8 cellular contexts compared by ENCODE assay signal in genomic region chr14:94180655-94181271, GRCh38. TPM values are rescaled to one million over a fixed set of nuclear protein-coding genes. Genes with fewer than 3 reads are reported as not detected.
DNase-seq lines count a peak whose midpoint lies in the region; ATAC-seq, FAIRE-seq and TF ChIP-seq lines count a peak whose summit lies in the region.

No MANE protein-coding gene starts in this region.

- H3K4me2 ChIP-seq in keratinocyte (ENCODE audit: control insufficient read depth, extremely low read depth, insufficient read depth, low read depth, low read length) = peak overlapping the region; percentile 68

- POLR2A ChIA-PET in MCF 10A (lab: Yijun Ruan, JAX) = interaction anchor here (0.6 to 1.0 kb wide), 5 partner anchors 16 to 292 kb away, joined by 3 read pairs; partner anchors contain the start of gene IFI27L2

- intact Hi-C loops in MCF 10A (cut with micrococcal nuclease) = loop anchor here (1.0 to 10.0 kb wide), 5 partner anchors 44 to 307 kb away; no protein-coding TSS in a partner anchor
- intact Hi-C loops in tibial artery (cut with DNase I; ENCODE audit: low total_unique reads) = loop anchor here (5.0 kb wide), 1 partner anchor 143 kb away; no protein-coding TSS in a partner anchor

- H3K4me1 ChIP-seq in keratinocyte (ENCODE audit: control insufficient read depth, extremely low read depth, insufficient read depth, low read length) (peaks cover 20% of the 10 kb centered on the region), tibial artery (no peaks in the 10 kb centered on the region)

- H3K27me3 Mint-ChIP-seq in MCF 10A (ENCODE audit: insufficient read depth, unreplicated experiment) = no peaks in the 10 kb centered on the region

- H3K9me1 ChIP-seq in keratinocyte (ENCODE audit: control insufficient read depth, extremely low read depth, insufficient read depth, low read length) = no peaks in the 10 kb centered on the region

- peaks cover 18% of the 10 kb centered on the region for H3K79me2 ChIP-seq in keratinocyte (ENCODE audit: control insufficient read depth, insufficient read depth, low read length)

- peak; percentile 34 for TF ChIP-seq CTCF in MCF 10A (IDR thresholded peaks at IDR 0.05; ENCODE audit: unreplicated experiment)
- TF ChIP-seq CTCF in keratinocyte (optimal IDR thresholded peaks at IDR 0.05 in 1 of 3, IDR thresholded peaks at IDR 0.05 in 1 of 3, conservative IDR thresholded peaks at IDR 0.05 in 1 of 3; ENCODE audit: extremely low read depth in 1 of 3, insufficient read depth in 2 of 3, low read length in 3 of 3) = peak in 2 of 3 experiments; percentile 50 to 51
- peak; percentile 50 to 51 for TF ChIP-seq CTCF in tibial artery (IDR thresholded peaks at IDR 0.05)

- ATAC-seq in GM18498 (IDR thresholded peaks at IDR 0.05; ENCODE audit: unreplicated experiment) = peak; percentile 75
- peak; percentile 83 for ATAC-seq in HG03354 (IDR thresholded peaks at IDR 0.05; ENCODE audit: poor library complexity, severe bottlenecking, unreplicated experiment)

- peak overlapping the region; percentile 2 for H3K27ac Mint-ChIP-seq in MCF 10A (ENCODE audit: low read depth, unreplicated experiment)

- H3K9me3 ChIP-seq in keratinocyte (ENCODE audit: control insufficient read depth, low read depth, low read length) (no peaks in the 10 kb centered on the region), tibial artery (no peaks in the 10 kb centered on the region)

- no peaks in the 10 kb centered on the region for H3K9me3 Mint-ChIP-seq in MCF 10A (ENCODE audit: unreplicated experiment)

- peak overlapping the region; percentile 2 for H3K9ac ChIP-seq in keratinocyte (ENCODE audit: control insufficient read depth, extremely low read depth, insufficient read depth, low read length)

- CTCF ChIA-PET in MCF 10A (lab: Yijun Ruan, JAX) = interaction anchor here (0.6 to 4.1 kb wide), 42 partner anchors 9 to 1501 kb away, joined by 3 to 37 read pairs (median 3); partner anchors contain the start of genes SERPINA1 and SERPINA3

- H3K27ac ChIP-seq in keratinocyte (ENCODE audit: control insufficient read depth, insufficient read depth, low read length) (no peak overlapping the region), tibial artery (no peak overlapping the region)

- no TSS peak for BruUV-seq in MCF 10A (replicated peaks; lab: Mats Ljungman, UMichigan)

- peak overlapping the region; percentile 35 for H3K4me3 Mint-ChIP-seq in MCF 10A (ENCODE audit: unreplicated experiment)

- H3K4me1 Mint-ChIP-seq in MCF 10A (ENCODE audit: insufficient read depth, unreplicated experiment) = peaks cover 18% of the 10 kb centered on the region

- H3K27me3 ChIP-seq in keratinocyte (ENCODE audit: control insufficient read depth, extremely low read depth, insufficient read depth, low read length) (no peaks in the 10 kb centered on the region), tibial artery (peaks cover 2 to 39% of the 10 kb centered on the region in 2 donors)

- peak overlapping the region; percentile 60 for H2AFZ ChIP-seq in keratinocyte (ENCODE audit: control insufficient read depth, low read length)

- no peaks in the 10 kb centered on the region for H3K36me3 Mint-ChIP-seq in MCF 10A (ENCODE audit: insufficient read depth, unreplicated experiment)

- peak overlapping the region in 1 of 3 experiments; percentile 41 for H3K4me3 ChIP-seq in keratinocyte (ENCODE audit: control insufficient read depth in 2 of 3, extremely low read depth in 1 of 3, insufficient read depth in 2 of 3, low read depth in 1 of 3, low read length in 3 of 3)
- no peak overlapping the region for H3K4me3 ChIP-seq in tibial artery

- dilution Hi-C loops in keratinocyte (cut with MboI; ENCODE audit: extremely low pct_ligation_motif_present, low sequenced_read_pairs) = no loop called here

- peak; percentile 52 for FAIRE-seq in keratinocyte (lab: Jason Lieb, UNC)

- peaks cover 4% of the 10 kb centered on the region for H4K20me1 ChIP-seq in keratinocyte (ENCODE audit: control insufficient read depth, extremely low read depth, insufficient read depth, low read length)

- peak; percentile 80 for DNase-seq in CD1c-positive myeloid dendritic cell (ENCODE audit: extremely low spot score)
- peak; percentile 77 for DNase-seq in NOMO-1 treated with DMSO at 0.1 percent for 48 hours (lab: John Stamatoyannopoulos, UW; ENCODE audit: unreplicated experiment)
- DNase-seq in MCF 10A (ENCODE audit: unreplicated experiment) = peak; percentile 55
- DNase-seq in keratinocyte (ENCODE audit: low read depth, low spot score) = no peak
- no peak for DNase-seq in tibial artery
- no peak for DNase-seq in NCI-H187 (lab: John Stamatoyannopoulos, UW)

- H3K36me3 ChIP-seq in keratinocyte (ENCODE audit: control insufficient read depth in 2 of 2, extremely low read depth in 1 of 2, insufficient read depth in 2 of 2, low read length in 2 of 2) (no peaks in the 10 kb centered on the region), tibial artery (no peaks in the 10 kb centered on the region)

RNA-seq across cellular contexts. Expression of gene PPP4R4, which starts 6.6 kb away (rescaled TPM):
- total RNA-seq in MCF 10A (2022) = 0.66 and 0.91 TPM in 2 replicates
- polyA plus RNA-seq in keratinocyte = 8.1 to 9.0 TPM (median 8.9 TPM) in 3 replicates
- 3.3 TPM for polyA plus RNA-seq in keratinocyte (2011; ENCODE audit: low read depth)
- polyA plus RNA-seq in keratinocyte (2011; cell fraction: cytosol; rRNA removed) = 5.8 and 7.2 TPM in 2 replicates
- 8.4 and 10.8 TPM in 2 replicates for polyA plus RNA-seq in keratinocyte (2011; cell fraction: nucleus; rRNA removed)
- polyA plus RNA-seq in keratinocyte (2012; ENCODE audit: low replicate concordance) = 4.3 and 5.0 TPM in 2 replicates
- 11.9 to 22.0 TPM (median 16.6 TPM) in 3 replicates for polyA minus RNA-seq in keratinocyte
- 3.1 TPM for polyA minus RNA-seq in keratinocyte (2011; cell fraction: cytosol; rRNA and poly(A)+ RNA removed)
- 18.1 and 22.1 TPM in 2 replicates for polyA minus RNA-seq in keratinocyte (2011; cell fraction: nucleus; rRNA and poly(A)+ RNA removed)

RNA-seq across cellular contexts. Expression of gene IFI27L2, which starts 51.4 kb away (rescaled TPM):
- total RNA-seq in MCF 10A (2022) = 44.3 and 59.3 TPM in 2 replicates
- polyA plus RNA-seq in keratinocyte = 67.5 to 179 TPM (median 82.2 TPM) in 3 replicates
- 13.2 TPM for polyA plus RNA-seq in keratinocyte (2011; ENCODE audit: low read depth)
- polyA plus RNA-seq in keratinocyte (2011; cell fraction: cytosol; rRNA removed) = 69.1 and 147 TPM in 2 replicates
- 49.5 and 57.5 TPM in 2 replicates for polyA plus RNA-seq in keratinocyte (2011; cell fraction: nucleus; rRNA removed)
- 92.1 and 193 TPM in 2 replicates for polyA plus RNA-seq in keratinocyte (2012; ENCODE audit: low replicate concordance)
- polyA minus RNA-seq in keratinocyte = 32.7 to 59.4 TPM (median 35.4 TPM) in 3 replicates
- 191 TPM for polyA minus RNA-seq in keratinocyte (2011; cell fraction: cytosol; rRNA and poly(A)+ RNA removed)
- 9.8 and 11.2 TPM in 2 replicates for polyA minus RNA-seq in keratinocyte (2011; cell fraction: nucleus; rRNA and poly(A)+ RNA removed)

Comparison
In these comparisons a context has a peak if more than half of its experiments do, and no peak if none do; other contexts are left out.
1. DNase-seq: peak in CD1c-positive myeloid dendritic cell (single experiment), NOMO-1 treated with DMSO at 0.1 percent for 48 hours (single experiment) and MCF 10A (single experiment); none in keratinocyte (single experiment), tibial artery (0 of 2) and NCI-H187 (0 of 2).
2. Peak in every context shown above with its lines, with median percentiles within 50 percentile points of each other: CTCF ChIP-seq.